ENCODE assay signal across 11 cellular contexts in genomic region chr12:57839996-57840395, GRCh38. TPM values are rescaled to one million over a fixed set of nuclear protein-coding genes. Genes with fewer than 3 reads are reported as not detected.
DNase-seq lines count a peak whose midpoint lies in the region; ATAC-seq, FAIRE-seq and TF ChIP-seq lines count a peak whose summit lies in the region.
"Had no signal": no experiment of that assay in that cellular context is flagged by ENCODE, and none has a peak within 500 bp of the region (broad histone marks: within the 10 kb centered on the region; RNA-seq: fewer than 3 reads in every experiment).

No MANE protein-coding gene starts in this region.

- in situ Hi-C loops in G401 (cut with HindIII; ENCODE audit: low sequenced_read_pairs) (no loop called here), gastrocnemius medialis (cut with MboI; ENCODE audit: low sequenced_read_pairs in 4 of 4) (no loop called here)

- H3K27ac ChIP-seq in H1 (ENCODE audit: low read depth, low read length), result no peak overlapping the region
- peak overlapping the region; percentile 93 to 99 (median 98) for H3K27ac ChIP-seq in gastrocnemius medialis

- no peak overlapping the region for H2BK120ac ChIP-seq in H1 (replicated peaks; ENCODE audit: low read depth, low read length)

- intact Hi-C loops in gastrocnemius medialis (cut with DNase I; ENCODE audit: low total_unique reads), result no loop called here

- H4K8ac ChIP-seq in H1 (ENCODE audit: extremely low read depth, insufficient read depth, low read length), result no peak overlapping the region; the same call in 1 of the 2 replicates

- H3K4me3 ChIP-seq in H1 (ENCODE audit: extremely low read depth in 1 of 4, insufficient read depth in 2 of 4, low read depth in 3 of 4, low read length in 4 of 4), result no peak overlapping the region
- peak overlapping the region; percentile 2 to 97 (median 22) for H3K4me3 ChIP-seq in gastrocnemius medialis
- H3K4me3 ChIP-seq: SK-N-MC had no signal

- peak; percentile 19 for ATAC-seq in gastrocnemius medialis
- ATAC-seq in GM21515 (IDR thresholded peaks at IDR 0.05; ENCODE audit: unreplicated experiment), result no peak

- H3K4me1 ChIP-seq in H1 (replicated peaks in 1 of 4; ENCODE audit: control insufficient read depth in 3 of 4, insufficient read depth in 4 of 4, low read length in 3 of 4), result peaks cover 32 to 66% (median 48%) of the 10 kb centered on the region in 4 experiments
- H3K4me1 ChIP-seq in gastrocnemius medialis, result peaks cover 95 to 97% of the 10 kb centered on the region in 2 donors

- CTCF ChIA-PET in H1 (lab: Charles Lee; ENCODE audit: partially characterized antibody), result interaction anchor here (0.7 to 10.0 kb wide), 3 partner anchors 8 to 1804 kb away, joined by 3 to 119 read pairs (median 4); no protein-coding TSS in a partner anchor

- no peak overlapping the region for H3K4ac ChIP-seq in H1 (replicated peaks; ENCODE audit: insufficient read length, low read depth, low read length)

- no peak for TF ChIP-seq RAD21 in H1 (IDR thresholded peaks at IDR 0.05 in 1 of 2, conservative IDR thresholded peaks at IDR 0.05 in 1 of 2; ENCODE audit: low read depth in 2 of 2, low read length in 2 of 2)

- no peak overlapping the region for H3K23ac ChIP-seq in H1 (ENCODE audit: insufficient read length)

- H3K79me1 ChIP-seq in H1 (ENCODE audit: low read depth, low read length), result peaks cover 25% of the 10 kb centered on the region

- peaks cover 8% of the 10 kb centered on the region; the same call in 1 of the 2 replicates for H3K23me2 ChIP-seq in H1 (ENCODE audit: low read depth, low read length)

- H2BK20ac ChIP-seq in H1 (ENCODE audit: low read length), result no peak overlapping the region

- 74% methylated on average over 5 of the region's 5 CpGs; no CpG with 5 or more reads in 1 of the 2 experiments for WGBS in H1 (ENCODE audit: extremely low coverage in 1 of 2, insufficient coverage in 1 of 2, insufficient read length in 1 of 2, insufficient replicate concordance in 2 of 2, low coverage in 1 of 2, low lambda C conversion rate in 2 of 2, missing lambda C conversion rate in 1 of 2), 2 experiments

- H2BK15ac ChIP-seq in H1 (ENCODE audit: low read length), result no peak overlapping the region

- H3K27me3 ChIP-seq in H1 (replicated peaks in 1 of 4; ENCODE audit: control insufficient read depth in 3 of 4, extremely low read depth in 1 of 4, insufficient read depth in 3 of 4, low read length in 3 of 4) (no peaks in the 10 kb centered on the region), gastrocnemius medialis (no peaks in the 10 kb centered on the region)

- TF ChIP-seq POLR2A in H1 (IDR thresholded peaks at IDR 0.05; ENCODE audit: control extremely low read depth in 1 of 2, low read depth in 2 of 2, low read length in 2 of 2) (no peak), gastrocnemius medialis (IDR thresholded peaks at IDR 0.05) (no peak)

- H2AK5ac ChIP-seq in H1 (ENCODE audit: low read depth, low read length), result no peak overlapping the region

- no peak overlapping the region for H4K5ac ChIP-seq in H1 (ENCODE audit: insufficient read length, low read depth, low read length)

- H4K20me1 ChIP-seq in H1 (replicated peaks in 1 of 2; ENCODE audit: control insufficient read depth in 1 of 2, insufficient read depth in 2 of 2, low read length in 2 of 2), result peaks cover 18 to 44% of the 10 kb centered on the region in 2 experiments

- H3K9me3 ChIP-seq in H1 (ENCODE audit: insufficient read depth in 2 of 2, low read depth in 1 of 2, low read length in 1 of 2) (no peaks in the 10 kb centered on the region), gastrocnemius medialis (no peaks in the 10 kb centered on the region)

- TF ChIP-seq CTCF in H1 (IDR thresholded peaks at IDR 0.05; ENCODE audit: control extremely low read depth in 1 of 3, insufficient read depth in 1 of 3, low read depth in 1 of 3, low read length in 3 of 3), result no peak
- TF ChIP-seq CTCF in gastrocnemius medialis (IDR thresholded peaks at IDR 0.05 in 4 of 5, conservative IDR thresholded peaks at IDR 0.05 in 1 of 5), result no peak

- H2BK5ac ChIP-seq in H1 (ENCODE audit: low read depth, low read length), result no peak overlapping the region

- H3K79me2 ChIP-seq in H1 (ENCODE audit: control insufficient read depth in 1 of 2, insufficient read depth in 2 of 2, low read length in 2 of 2), result peaks cover 34 to 98% of the 10 kb centered on the region in 2 experiments

- H3K36me3 ChIP-seq in H1 (ENCODE audit: control insufficient read depth in 2 of 4, insufficient read depth in 4 of 4, low read length in 3 of 4) (no peaks in the 10 kb centered on the region), gastrocnemius medialis (no peaks in the 10 kb centered on the region)

- no peak overlapping the region for H2BK12ac ChIP-seq in H1 (ENCODE audit: low read depth, low read length)

- H3K9ac ChIP-seq in H1 (replicated peaks in 1 of 4; ENCODE audit: extremely low read depth in 1 of 4, low read depth in 3 of 4, low read length in 3 of 4), result no peak overlapping the region

- DNase-seq in G401 (ENCODE audit: low spot score), result peak; percentile 90
- DNase-seq in NCI-H345 (lab: John Stamatoyannopoulos, UW), result peak; percentile 68
- DNase-seq in H1 (ENCODE audit: low read depth in 1 of 2, low spot score in 2 of 2), result no peak
- peak; percentile 54 to 87 for DNase-seq in gastrocnemius medialis
- no peak for DNase-seq in activated CD4-positive, alpha-beta T cell treated with anti-CD3 and anti-CD28 coated beads for 48 hours
- no peak for DNase-seq in urothelium cell line (ENCODE audit: low spot score)
- no peak for DNase-seq in HuH-7 (ENCODE audit: low spot score)
- DNase-seq: NCI-H1048 had no signal

- no peak overlapping the region for H4K91ac ChIP-seq in H1 (replicated peaks; ENCODE audit: insufficient read length, low read length)

- FAIRE-seq in H1 (lab: Jason Lieb, UNC) (no peak), urothelium cell line (lab: Jason Lieb, UNC) (no peak)

- POLR2A ChIA-PET in H1 (lab: Charles Lee; ENCODE audit: partially characterized antibody), result interaction anchor here (0.6 to 24.2 kb wide), 4 partner anchors 16 to 557 kb away, joined by 3 to 722 read pairs (median 4); partner anchors contain the start of gene CTDSP2

- no peak for TF ChIP-seq EP300 in H1 (IDR thresholded peaks at IDR 0.05; ENCODE audit: borderline replicate concordance in 1 of 2, low read depth in 2 of 2, low read length in 2 of 2)

- no peak overlapping the region for H3K14ac ChIP-seq in H1 (ENCODE audit: insufficient read length)

- H3K56ac ChIP-seq in H1 (replicated peaks; ENCODE audit: insufficient read length, low read depth, low read length), result no peak overlapping the region

- peak overlapping the region in 1 of 2 experiments; percentile 74; a peak in 1 of 4 replicates for H3K4me2 ChIP-seq in H1 (ENCODE audit: insufficient read depth in 1 of 2, low read depth in 2 of 2, low read length in 2 of 2)

- H2AFZ ChIP-seq in H1 (ENCODE audit: low read length), result no peak overlapping the region

- no peak overlapping the region for H3K18ac ChIP-seq in H1 (ENCODE audit: extremely low read depth, low read length)

TF ChIP-seq in H1, 55 proteins besides CTCF, POLR2A, EP300 and RAD21:
- TF ChIP-seq BACH1 (IDR thresholded peaks at IDR 0.05; ENCODE audit: low read length) (peak; percentile 23; the same call in 1 of the 2 replicates), KDM5A (IDR thresholded peaks at IDR 0.05; ENCODE audit: low read length) (no peak), MAFK (IDR thresholded peaks at IDR 0.05; ENCODE audit: low read depth, low read length) (peak; percentile 63; the same call in 1 of the 2 replicates)

RNA-seq across cellular contexts. Expression of gene CTDSP2, which starts 6.5 kb away (rescaled TPM):
- total RNA-seq in G401 (2014; rRNA removed; shearing (Covaris generic)), result 64.1 and 78.6 TPM in 2 replicates
- total RNA-seq in H1 (2021; fragmentation: NEBNext Ultra II Directional; extraction: Animal tissue kit (Norgen Biotek cat#: 25700)), result 91.7 and 93.7 TPM in 2 replicates
- polyA plus RNA-seq in H1 (2011; rRNA removed), result 71.3 and 129 TPM in 2 replicates
- 115 TPM for polyA plus RNA-seq in H1 (2011; cell fraction: cytosol; rRNA removed)
- 118 TPM for polyA plus RNA-seq in H1 (2011; cell fraction: nucleus; rRNA removed)
- polyA plus RNA-seq in H1 (2012, experiment 1 of 2), result 72.3 to 87.9 TPM (median 83.7 TPM) in 4 replicates
- 64.0 TPM for polyA plus RNA-seq in H1 (2012, experiment 2 of 2)
- 41.6 TPM for polyA plus RNA-seq in H1 (2013, experiment 1 of 2)
- polyA plus RNA-seq in H1 (2013, experiment 2 of 2), result 42.0 TPM
- polyA minus RNA-seq in H1 (2011; rRNA and poly(A)+ RNA removed), result 144 and 145 TPM in 2 replicates
- polyA minus RNA-seq in H1 (2011; cell fraction: cytosol; rRNA and poly(A)+ RNA removed), result 75.4 TPM
- 79.4 TPM for polyA minus RNA-seq in H1 (2011; cell fraction: nucleus; rRNA and poly(A)+ RNA removed)
- 100 to 1,000 TPM in 1 of 4 donors, 10 to 100 TPM in 3; 66.0 to 116 (median 83.4) TPM for total RNA-seq in gastrocnemius medialis

RNA-seq across cellular contexts. Expression of gene AVIL, which starts 21.5 kb away (rescaled TPM):
- 0.12 and 0.71 TPM in 2 replicates for total RNA-seq in G401 (2014; rRNA removed; shearing (Covaris generic))
- total RNA-seq in H1 (2021; fragmentation: NEBNext Ultra II Directional; extraction: Animal tissue kit (Norgen Biotek cat#: 25700)), result 0.39 and 1.1 TPM in 2 replicates
- 0.06 and 0.11 TPM in 2 replicates for polyA plus RNA-seq in H1 (2011; rRNA removed)
- polyA plus RNA-seq in H1 (2011; cell fraction: cytosol; rRNA removed), result 0.25 TPM
- 0.70 TPM for polyA plus RNA-seq in H1 (2011; cell fraction: nucleus; rRNA removed)
- polyA plus RNA-seq in H1 (2012, experiment 1 of 2), result 0.56 to 1.3 TPM (median 0.96 TPM) in 4 replicates
- polyA plus RNA-seq in H1 (2012, experiment 2 of 2), result 0.17 TPM
- 0.24 TPM for polyA plus RNA-seq in H1 (2013, experiment 1 of 2)
- polyA plus RNA-seq in H1 (2013, experiment 2 of 2), result 0.15 TPM
- polyA minus RNA-seq in H1 (2011; rRNA and poly(A)+ RNA removed), result 0.22 and 0.32 TPM in 2 replicates
- polyA minus RNA-seq in H1 (2011; cell fraction: cytosol; rRNA and poly(A)+ RNA removed), result not detected
- 0.90 TPM for polyA minus RNA-seq in H1 (2011; cell fraction: nucleus; rRNA and poly(A)+ RNA removed)
- 10 to 100 TPM in 1 of 4 donors, 1 to 10 TPM in 2, under 1 TPM in 1; 0.78 to 22.7 (median 4.3) TPM for total RNA-seq in gastrocnemius medialis
- total RNA-seq: epithelial cell of proximal tubule had no signal

RNA-seq across cellular contexts. Expression of gene TSFM, which starts 57.4 kb away (rescaled TPM):
- total RNA-seq in G401 (2014; rRNA removed; shearing (Covaris generic)), result 73.7 and 75.2 TPM in 2 replicates
- 47.9 and 49.8 TPM in 2 replicates for total RNA-seq in H1 (2021; fragmentation: NEBNext Ultra II Directional; extraction: Animal tissue kit (Norgen Biotek cat#: 25700))
- 17.4 and 21.5 TPM in 2 replicates for polyA plus RNA-seq in H1 (2011; rRNA removed)
- polyA plus RNA-seq in H1 (2011; cell fraction: cytosol; rRNA removed), result 23.9 TPM
- 18.6 TPM for polyA plus RNA-seq in H1 (2011; cell fraction: nucleus; rRNA removed)
- polyA plus RNA-seq in H1 (2012, experiment 1 of 2), result 37.4 to 44.0 TPM (median 42.7 TPM) in 4 replicates
- 29.3 TPM for polyA plus RNA-seq in H1 (2012, experiment 2 of 2)
- 29.8 TPM for polyA plus RNA-seq in H1 (2013, experiment 1 of 2)
- 31.4 TPM for polyA plus RNA-seq in H1 (2013, experiment 2 of 2)
- polyA minus RNA-seq in H1 (2011; rRNA and poly(A)+ RNA removed), result 6.6 and 9.6 TPM in 2 replicates
- 10.9 TPM for polyA minus RNA-seq in H1 (2011; cell fraction: cytosol; rRNA and poly(A)+ RNA removed)
- 12.8 TPM for polyA minus RNA-seq in H1 (2011; cell fraction: nucleus; rRNA and poly(A)+ RNA removed)
- 10 to 100 TPM; 37.6 to 47.5 (median 40.1) TPM for total RNA-seq in gastrocnemius medialis

Comparison
In these comparisons a context has a peak if more than half of its experiments do, and no peak if none do; other contexts are left out.
1. DNase-seq: peak in G401 (single experiment), NCI-H345 (single experiment) and gastrocnemius medialis (2 of 2); none in H1 (0 of 2), activated CD4-positive, alpha-beta T cell treated with anti-CD3 and anti-CD28 coated beads for 48 hours (single experiment), urothelium cell line (single experiment) and HuH-7 (single experiment).
2. H3K4me3 ChIP-seq: peak in gastrocnemius medialis (4 of 4); none in H1 (0 of 4).